In the genomic region with DNA sequence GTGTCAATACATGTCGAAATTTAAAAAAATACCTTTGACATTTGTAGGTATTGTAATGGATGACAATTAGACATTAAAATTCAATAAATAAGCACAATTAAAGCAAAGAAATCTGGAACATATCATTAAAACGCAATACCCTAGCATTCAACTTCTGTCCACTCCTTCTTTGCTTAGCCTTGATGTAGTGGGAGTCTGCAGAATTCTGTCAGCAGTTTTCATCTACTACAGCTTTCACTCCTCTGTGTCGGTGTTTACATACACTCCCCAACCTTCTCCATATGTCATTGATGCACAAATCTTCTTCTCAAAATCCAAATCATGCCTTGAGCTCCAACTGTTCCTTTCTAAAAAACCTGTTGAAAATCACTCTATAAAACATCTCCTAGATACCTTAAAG, we compare ENCODE assay signal across 23 cellular contexts.
"Had no signal": no experiment of that assay in that cellular context is flagged by ENCODE, and none has a peak within 500 bp of the region (broad histone marks: within the 10 kb centered on the region; RNA-seq: fewer than 3 reads in every experiment).

No MANE protein-coding gene starts in this region.

- H3K36me3 Mint-ChIP-seq: memory B cell; natural killer cell; stimulated activated effector memory CD8-positive, alpha-beta T cell treated with anti-CD3 and anti-CD28 coated beads, Interleukin-12 subunit alpha, Interleukin-12 subunit beta, amount 100 ng/mL, for 72 hours had no signal

- H3K27me3 ChIP-seq: esophagus squamous epithelium, hepatocyte, neutrophil, pancreas, sigmoid colon, stomach, thyroid gland, vagina had no signal

- H3K9me3 ChIP-seq: esophagus squamous epithelium, neutrophil, pancreas, sigmoid colon, stomach, thyroid gland, vagina had no signal

- H3K27ac Mint-ChIP-seq: effector memory CD8-positive, alpha-beta T cell; memory B cell; natural killer cell; progenitor cell of endocrine pancreas; stimulated activated effector memory CD8-positive, alpha-beta T cell treated with anti-CD3 and anti-CD28 coated beads, Interleukin-12 subunit alpha, Interleukin-12 subunit beta, amount 100 ng/mL, for 72 hours had no signal

- H3K4me3 ChIP-seq: esophagus squamous epithelium, hepatocyte, lung, pancreas, sigmoid colon, stomach, thyroid gland, vagina had no signal

- H2AFZ ChIP-seq: hepatocyte had no signal

- ATAC-seq: effector memory CD8-positive, alpha-beta T cell; natural killer cell; pancreas; stimulated activated effector memory CD8-positive, alpha-beta T cell treated with anti-CD3 and anti-CD28 coated beads, Interleukin-12 subunit alpha, Interleukin-12 subunit beta, amount 100 ng/mL, for 72 hours had no signal

- H3K4me2 ChIP-seq: hepatocyte had no signal

- DNase-seq: cortex of kidney; effector memory CD8-positive, alpha-beta T cell; erythroblast; esophagus squamous epithelium; foreskin melanocyte; glutamatergic neuron; kidney; natural killer cell; pancreas; sigmoid colon; stimulated activated CD4-positive, alpha-beta T cell treated with anti-CD3 and anti-CD28 coated beads, Interleukin-2, amount 100 ng/mL, for 24 hours; stimulated activated CD4-positive, alpha-beta T cell treated with anti-CD3 and anti-CD28 coated beads, Interleukin-4, amount 100 ng/mL, for 24 hours; stimulated activated naive CD4-positive, alpha-beta T cell treated with Interleukin-2 at 50 U/mL for 16 hours; stomach; thyroid gland; trophoblast cell had no signal

- H3K79me2 ChIP-seq: hepatocyte had no signal

- H3K36me3 ChIP-seq: esophagus squamous epithelium, neutrophil, pancreas, sigmoid colon, stomach, thyroid gland, vagina had no signal

- H3K27me3 Mint-ChIP-seq: effector memory CD8-positive, alpha-beta T cell; memory B cell; progenitor cell of endocrine pancreas had no signal

- H3K27ac ChIP-seq: esophagus squamous epithelium, hepatocyte, neutrophil, pancreas, sigmoid colon, stomach, thyroid gland, vagina had no signal

- H3K4me1 ChIP-seq: esophagus squamous epithelium, pancreas, sigmoid colon, stomach, thyroid gland, vagina had no signal

- H3K4me3 Mint-ChIP-seq: effector memory CD8-positive, alpha-beta T cell; memory B cell; natural killer cell; stimulated activated effector memory CD8-positive, alpha-beta T cell treated with anti-CD3 and anti-CD28 coated beads, Interleukin-12 subunit alpha, Interleukin-12 subunit beta, amount 100 ng/mL, for 72 hours had no signal

- H3K4me1 Mint-ChIP-seq: memory B cell; natural killer cell; stimulated activated effector memory CD8-positive, alpha-beta T cell treated with anti-CD3 and anti-CD28 coated beads, Interleukin-12 subunit alpha, Interleukin-12 subunit beta, amount 100 ng/mL, for 72 hours had no signal
